1 cellular context compared by ENCODE assay signal in the genomic region with DNA sequence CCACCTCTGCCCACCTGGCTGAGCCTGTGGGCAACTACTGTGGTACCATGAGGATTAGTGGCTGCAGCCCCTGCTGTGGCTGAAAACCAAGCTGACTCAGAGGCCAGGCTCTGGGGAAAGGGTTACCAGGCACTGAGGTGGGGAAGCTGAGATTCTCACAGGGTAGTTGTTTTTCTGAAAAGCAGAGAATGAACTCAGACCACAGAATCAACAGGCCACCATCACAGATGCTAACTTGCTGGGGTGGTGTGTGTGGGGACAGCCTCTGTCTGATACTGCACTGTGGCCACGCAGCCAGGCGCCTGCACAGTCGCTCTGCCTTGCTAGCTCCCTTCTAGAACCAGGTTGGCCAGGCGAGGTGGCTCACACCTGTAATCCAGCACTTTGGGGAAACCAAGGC.
TF ChIP-seq lines count a peak whose summit lies in the region.

No MANE protein-coding gene starts in this region.

TF ChIP-seq in SK-N-SH treated with all-trans-retinoic acid at 6 μM for 48 hours, 23 proteins besides CTCF, POLR2A, EP300 and RAD21:
- no peak for TF ChIP-seq SNAI2 (CRISPR knock-in tag; IDR thresholded peaks at IDR 0.05)
- no peak for TF ChIP-seq GLIS3 (CRISPR knock-in tag; IDR thresholded peaks at IDR 0.05)
- no peak for TF ChIP-seq ZNF565 (CRISPR knock-in tag; conservative IDR thresholded peaks at IDR 0.05; ENCODE audit: low read depth)
